ENCODE assay signal across 8 cellular contexts in the genomic region with DNA sequence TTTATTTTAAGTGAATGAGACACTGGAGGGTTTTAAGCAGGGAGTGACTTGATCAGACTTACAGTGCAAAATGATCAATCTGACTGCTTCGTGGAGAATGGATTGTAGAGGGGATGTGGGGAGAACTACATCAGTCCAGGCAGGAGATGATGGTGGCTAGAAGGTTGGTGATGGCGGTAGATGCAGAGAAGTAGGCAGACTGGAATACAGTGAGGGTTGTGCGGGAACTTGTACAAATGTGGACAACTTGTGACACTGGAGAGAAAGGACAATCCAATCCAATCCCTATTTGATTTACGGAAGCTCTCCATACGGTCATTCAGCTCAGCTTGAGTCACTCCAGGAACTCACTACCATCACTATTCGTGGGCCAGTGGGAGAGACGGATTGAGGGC. TPM values are rescaled to one million over a fixed set of nuclear protein-coding genes. Genes with fewer than 3 reads are reported as not detected.
DNase-seq lines count a peak whose midpoint lies in the region; ATAC-seq and TF ChIP-seq lines count a peak whose summit lies in the region.

No MANE protein-coding gene starts in this region.

- peaks cover 21% of the 10 kb centered on the region for H3K4me1 Mint-ChIP-seq in progenitor cell of endocrine pancreas (ENCODE audit: low read depth)

- peak overlapping the region; percentile 86 for H3K27ac ChIP-seq in DND-41 (ENCODE audit: low read length)
- peak overlapping the region; percentile 73 for H3K27ac ChIP-seq in SJCRH30
- peak overlapping the region; percentile 91 to 97 (median 93) for H3K27ac ChIP-seq in esophagus muscularis mucosa (replicated peaks in 1 of 4)

- peaks cover 50% of the 10 kb centered on the region for H3K79me2 ChIP-seq in DND-41 (ENCODE audit: insufficient read depth, low read length)

- no peaks in the 10 kb centered on the region for H3K27me3 Mint-ChIP-seq in progenitor cell of endocrine pancreas

- intact Hi-C loops in esophagus muscularis mucosa (cut with DNase I), result loop anchor here (5.0 kb wide), 1 partner anchor 217 kb away; no protein-coding TSS in a partner anchor

- H2AFZ ChIP-seq in DND-41 (ENCODE audit: low read depth, low read length), result peak overlapping the region; percentile 79

- peak overlapping the region; percentile 57 to 68; a peak in 3 of 4 replicates for H3K4me3 ChIP-seq in DND-41 (ENCODE audit: low read depth in 1 of 2, low read length in 2 of 2)
- H3K4me3 ChIP-seq in SJCRH30, result peak overlapping the region; percentile 87
- H3K4me3 ChIP-seq in esophagus muscularis mucosa, result peak overlapping the region; percentile 81 to 93 (median 92)

- no peaks in the 10 kb centered on the region for H3K27me3 ChIP-seq in DND-41 (ENCODE audit: insufficient read depth, low read length, poor library complexity)
- H3K27me3 ChIP-seq in SJCRH30, result no peaks in the 10 kb centered on the region
- no peaks in the 10 kb centered on the region for H3K27me3 ChIP-seq in esophagus muscularis mucosa

- 25% methylated on average over 7 of the region's 7 CpGs for WGBS in esophagus muscularis mucosa

- H4K20me1 ChIP-seq in DND-41 (ENCODE audit: insufficient read depth, low read length), result peaks cover 15% of the 10 kb centered on the region; the same call in 1 of the 2 replicates

- H3K36me3 Mint-ChIP-seq in progenitor cell of endocrine pancreas (ENCODE audit: insufficient read depth), result peaks cover 4% of the 10 kb centered on the region

- H3K4me1 ChIP-seq in DND-41 (ENCODE audit: insufficient read depth, low read length), result peaks cover 37% of the 10 kb centered on the region
- no peaks in the 10 kb centered on the region for H3K4me1 ChIP-seq in SJCRH30
- H3K4me1 ChIP-seq in esophagus muscularis mucosa, result peaks cover 24 to 48% (median 36%) of the 10 kb centered on the region in 4 donors

- H3K9me3 ChIP-seq in DND-41 (ENCODE audit: insufficient read depth, low read length, severe bottlenecking) (no peaks in the 10 kb centered on the region), SJCRH30 (replicated peaks) (no peaks in the 10 kb centered on the region), esophagus muscularis mucosa (no peaks in the 10 kb centered on the region)

- no peak for TF ChIP-seq POLR2A in esophagus muscularis mucosa (IDR thresholded peaks at IDR 0.05; ENCODE audit: low read depth)

- no peak for ATAC-seq in DND-41 (ENCODE audit: insufficient read depth, low read depth)
- ATAC-seq in activated CD4-positive, CD25-positive, alpha-beta regulatory T cell treated with anti-CD3 and anti-CD28 coated beads, Interleukin-2, amount 50 U/mL, for 24 hours, result no peak
- ATAC-seq in HG02870 (IDR thresholded peaks at IDR 0.05; ENCODE audit: unreplicated experiment), result no peak
- no peak for ATAC-seq in HG03442 (IDR thresholded peaks at IDR 0.05; ENCODE audit: unreplicated experiment)

- H3K27ac Mint-ChIP-seq in progenitor cell of endocrine pancreas, result peak overlapping the region; percentile 96

- H3K4me2 ChIP-seq in DND-41 (ENCODE audit: insufficient read depth, low read length), result peak overlapping the region; percentile 83

- H3K9me3 Mint-ChIP-seq in progenitor cell of endocrine pancreas (ENCODE audit: low read depth), result no peaks in the 10 kb centered on the region

- peak overlapping the region; percentile 89 for H3K9ac ChIP-seq in DND-41 (ENCODE audit: low read depth, low read length)

- DNase-seq in DND-41 (no peak), SJCRH30 (no peak), esophagus muscularis mucosa (ENCODE audit: extremely low spot score) (no peak), progenitor cell of endocrine pancreas (ENCODE audit: low spot score, unreplicated experiment) (no peak)
- no peak for DNase-seq in central memory CD4-positive, alpha-beta T cell

- TF ChIP-seq CTCF in DND-41 (IDR thresholded peaks at IDR 0.05; ENCODE audit: borderline replicate concordance, extremely low read depth, low read length, poor library complexity, severe bottlenecking) (no peak), esophagus muscularis mucosa (IDR thresholded peaks at IDR 0.05) (no peak), progenitor cell of endocrine pancreas (IDR thresholded peaks at IDR 0.05; ENCODE audit: unreplicated experiment) (no peak)

- TF ChIP-seq EP300 in esophagus muscularis mucosa (IDR thresholded peaks at IDR 0.05), result no peak

- H3K4me3 Mint-ChIP-seq in progenitor cell of endocrine pancreas (ENCODE audit: low read depth), result peak overlapping the region; percentile 86

- H3K36me3 ChIP-seq in DND-41 (ENCODE audit: insufficient read depth, low read length), result peaks cover 17% of the 10 kb centered on the region
- peaks cover 4% of the 10 kb centered on the region for H3K36me3 ChIP-seq in SJCRH30
- H3K36me3 ChIP-seq in esophagus muscularis mucosa, result peaks cover 5 to 28% (median 22%) of the 10 kb centered on the region in 4 donors

RNA-seq across cellular contexts. Expression of gene TIGD6, which starts 0.6 kb away (rescaled TPM):
- 3.7 and 3.8 TPM in 2 replicates for total RNA-seq in SJCRH30 (2014; rRNA removed; shearing (Covaris generic))
- total RNA-seq in esophagus muscularis mucosa, result 1 to 10 TPM; 2.9 to 3.5 (median 3.2) TPM
- total RNA-seq in progenitor cell of endocrine pancreas, result 3.8 and 4.2 TPM in 2 replicates

RNA-seq across cellular contexts. Expression of gene HMGXB3, which starts 0.7 kb away (rescaled TPM):
- total RNA-seq in SJCRH30 (2014; rRNA removed; shearing (Covaris generic)), result 26.0 and 28.0 TPM in 2 replicates
- 10 to 100 TPM; 17.4 to 26.5 (median 23.1) TPM for total RNA-seq in esophagus muscularis mucosa
- 39.9 and 42.3 TPM in 2 replicates for total RNA-seq in progenitor cell of endocrine pancreas

RNA-seq across cellular contexts. Expression of gene SLC26A2, which starts 39.3 kb away (rescaled TPM):
- 51.5 and 52.4 TPM in 2 replicates for total RNA-seq in SJCRH30 (2014; rRNA removed; shearing (Covaris generic))
- total RNA-seq in esophagus muscularis mucosa, result 1 to 10 TPM; 7.9 to 9.2 (median 8.0) TPM
- 11.7 and 12.6 TPM in 2 replicates for total RNA-seq in progenitor cell of endocrine pancreas

RNA-seq across cellular contexts. Expression of gene PDE6A, which starts 55.3 kb away (rescaled TPM):
- 0.28 and 0.47 TPM in 2 replicates for total RNA-seq in SJCRH30 (2014; rRNA removed; shearing (Covaris generic))
- total RNA-seq in esophagus muscularis mucosa (not detected), progenitor cell of endocrine pancreas (0.07 TPM in 1 of 2 replicates, not detected in the other)
